In the genomic region with DNA sequence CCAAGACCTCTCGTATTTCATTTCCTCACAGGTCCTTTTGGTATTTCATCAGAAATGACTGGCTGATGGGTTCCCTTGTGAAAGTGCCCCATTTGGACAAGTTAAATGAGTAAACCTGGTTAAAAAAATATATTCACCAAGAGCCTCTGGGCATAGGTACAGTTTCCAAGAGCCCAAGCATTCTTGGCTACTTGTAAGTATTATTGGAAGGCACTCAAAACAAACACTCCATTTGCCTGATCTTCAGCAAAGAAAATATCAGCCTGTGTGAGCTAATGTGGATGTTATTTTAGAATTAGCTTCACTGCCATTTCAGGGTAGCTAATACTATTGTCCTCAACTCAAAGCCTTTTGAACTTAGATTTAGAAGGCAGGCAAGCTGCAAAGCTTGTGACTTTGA, we compare ENCODE assay signal across 13 cellular contexts.
DNase-seq lines count a peak whose midpoint lies in the region; ATAC-seq and TF ChIP-seq lines count a peak whose summit lies in the region.
"Had no signal": no experiment of that assay in that cellular context is flagged by ENCODE, and none has a peak within 500 bp of the region (broad histone marks: within the 10 kb centered on the region; RNA-seq: fewer than 3 reads in every experiment).

No MANE protein-coding gene starts in this region.

- H3K9me2 ChIP-seq in GM23248 (ENCODE audit: insufficient read depth) = no peaks in the 10 kb centered on the region

- intact Hi-C loops in mammary epithelial cell (cut with micrococcal nuclease) (no loop called here), right lobe of liver (cut with DNase I) (no loop called here)

- peaks cover 19% of the 10 kb centered on the region for H3K4me1 ChIP-seq in GM23248 (ENCODE audit: insufficient read depth)
- peaks cover 3% of the 10 kb centered on the region for H3K4me1 ChIP-seq in mammary epithelial cell (ENCODE audit: insufficient read depth, low read length)
- H3K4me1 ChIP-seq in right lobe of liver = no peaks in the 10 kb centered on the region
- H3K4me1 ChIP-seq: adrenal gland had no signal

- H3K9me3 ChIP-seq in GM23248 (ENCODE audit: low read depth) (no peaks in the 10 kb centered on the region), mammary epithelial cell (replicated peaks; ENCODE audit: insufficient read depth, low read length) (peaks cover 2% of the 10 kb centered on the region), right lobe of liver (no peaks in the 10 kb centered on the region)
- H3K9me3 ChIP-seq: adrenal gland had no signal

- 24 to 50% methylated on average over 1 of the region's 1 CpG for WGBS in GM23248 (ENCODE audit: low coverage in 1 of 2, low lambda C conversion rate in 2 of 2, missing lambda C conversion rate in 2 of 2), 2 experiments
- 7% methylated on average over 1 of the region's 1 CpG for WGBS in mammary epithelial cell (ENCODE audit: low coverage, missing lambda C conversion rate)
- WGBS in right lobe of liver (ENCODE audit: insufficient coverage, low coverage, low lambda C conversion rate, missing lambda C conversion rate) = 30% methylated on average over 1 of the region's 1 CpG

- CTCF ChIA-PET in mammary epithelial cell (lab: Charles Lee; ENCODE audit: low non-redundant PET) = no interaction called here

- no peaks in the 10 kb centered on the region for H3F3A ChIP-seq in GM23248 (ENCODE audit: insufficient read depth)

- in situ Hi-C loops in GM23248 (cut with MboI) = no loop called here
- in situ Hi-C loops in mammary epithelial cell (cut with MboI; ENCODE audit: low sequenced_read_pairs in 2 of 2) = no loop called here

- H3K9ac ChIP-seq in GM23248 (no peak overlapping the region), mammary epithelial cell (ENCODE audit: insufficient read depth, low read length) (no peak overlapping the region)

- peak overlapping the region; percentile 17 for H3K4me2 ChIP-seq in GM23248 (ENCODE audit: unreplicated experiment)
- no peak overlapping the region for H3K4me2 ChIP-seq in mammary epithelial cell (ENCODE audit: insufficient read depth, low read depth, low read length)

- H3K79me2 ChIP-seq in GM23248 (ENCODE audit: insufficient read depth) (no peaks in the 10 kb centered on the region), mammary epithelial cell (ENCODE audit: insufficient read depth, low read length) (no peaks in the 10 kb centered on the region)

- H3K4me3 ChIP-seq in GM23248 (no peak overlapping the region), mammary epithelial cell (replicated peaks in 1 of 3; ENCODE audit: insufficient read depth in 1 of 3, low read depth in 2 of 3, low read length in 3 of 3) (no peak overlapping the region), right lobe of liver (no peak overlapping the region)
- H3K4me3 ChIP-seq: adrenal gland had no signal

- DNase-seq in A172 (ENCODE audit: low spot score) (peak; percentile 48), GM23248 (peak; percentile 81), mammary epithelial cell (peak; percentile 66), right lobe of liver (no peak), hypothalamus (lab: John Stamatoyannopoulos, UW) (no peak), MV-4-11 (lab: John Stamatoyannopoulos, UW) (no peak)
- DNase-seq: adrenal gland; CD4-positive, CD25-positive, alpha-beta regulatory T cell; foreskin melanocyte; NCI-H524; T-cell had no signal

- H3K36me3 ChIP-seq in GM23248 (ENCODE audit: low read depth) = no peaks in the 10 kb centered on the region
- H3K36me3 ChIP-seq in mammary epithelial cell (ENCODE audit: insufficient read depth, low read length) = no peaks in the 10 kb centered on the region
- H3K36me3 ChIP-seq in right lobe of liver = no peaks in the 10 kb centered on the region
- H3K36me3 ChIP-seq: adrenal gland had no signal

- H3K27me3 ChIP-seq in GM23248 (replicated peaks; ENCODE audit: insufficient read depth) (no peaks in the 10 kb centered on the region), mammary epithelial cell (ENCODE audit: insufficient read depth, low read length) (peaks cover 2% of the 10 kb centered on the region), right lobe of liver (peaks cover 0 to 5% of the 10 kb centered on the region in 2 donors)
- H3K27me3 ChIP-seq: adrenal gland had no signal

- TF ChIP-seq CTCF in mammary epithelial cell (conservative IDR thresholded peaks at IDR 0.05 in 1 of 2, IDR thresholded peaks at IDR 0.05 in 1 of 2; ENCODE audit: extremely low read depth in 1 of 2, insufficient read depth in 1 of 2, low read depth in 1 of 2, low read length in 2 of 2) = no peak
- TF ChIP-seq CTCF in right lobe of liver (IDR thresholded peaks at IDR 0.05) = no peak

- TF ChIP-seq POLR2A in right lobe of liver (IDR thresholded peaks at IDR 0.05) = no peak

- H4K20me1 ChIP-seq in GM23248 (ENCODE audit: insufficient read depth) = no peaks in the 10 kb centered on the region
- H4K20me1 ChIP-seq in mammary epithelial cell (ENCODE audit: insufficient read depth, low read length) = no peaks in the 10 kb centered on the region

- H2AFZ ChIP-seq in GM23248 = peak overlapping the region; percentile 45; the same call in 1 of the 2 replicates
- no peak overlapping the region for H2AFZ ChIP-seq in mammary epithelial cell (ENCODE audit: low read depth, low read length)

- ATAC-seq in right lobe of liver (peak; percentile 65 to 88 (median 75)), HG03159 (IDR thresholded peaks at IDR 0.05; ENCODE audit: unreplicated experiment) (no peak), GM18909 (IDR thresholded peaks at IDR 0.05; ENCODE audit: poor library complexity, unreplicated experiment) (no peak)
- ATAC-seq: T-cell had no signal

- H3K27ac ChIP-seq in GM23248 (peak overlapping the region; percentile 54), mammary epithelial cell (ENCODE audit: insufficient read depth, low read depth, low read length) (no peak overlapping the region), right lobe of liver (no peak overlapping the region)
- H3K27ac ChIP-seq: adrenal gland had no signal

- no TSS peak for BruUV-seq in mammary epithelial cell (replicated peaks; lab: Mats Ljungman, UMichigan)

- dilution Hi-C loops in mammary epithelial cell (cut with HindIII; ENCODE audit: low sequenced_read_pairs) = no loop called here

Comparison
In these comparisons a context has a peak if more than half of its experiments do, and no peak if none do; other contexts are left out.
1. DNase-seq: peak in A172 (single experiment), GM23248 (single experiment) and mammary epithelial cell (single experiment); none in right lobe of liver (0 of 3), hypothalamus (0 of 51) and MV-4-11 (single experiment).
2. ATAC-seq: peak in right lobe of liver (4 of 4); none in HG03159 (single experiment) and GM18909 (single experiment).